In genomic region chr13:50358715-50359367, GRCh38 we compare ENCODE assay signal across 1 cellular context.
TF ChIP-seq lines count a peak whose summit lies in the region.

No MANE protein-coding gene starts in this region.

TF ChIP-seq in GM12878, 131 proteins besides CTCF, POLR2A, EP300 and RAD21 (continued from another document):
- no peak for TF ChIP-seq SKIL (IDR thresholded peaks at IDR 0.05; ENCODE audit: low read depth, poor library complexity, severe bottlenecking)
- TF ChIP-seq ZSCAN29 (IDR thresholded peaks at IDR 0.05): no peak
